10 cellular contexts compared by ENCODE assay signal in genomic region chr12:102965281-102966155, GRCh38.
DNase-seq lines count a peak whose midpoint lies in the region.
"Had no signal": no experiment of that assay in that cellular context is flagged by ENCODE, and none has a peak within 500 bp of the region (broad histone marks: within the 10 kb centered on the region; RNA-seq: fewer than 3 reads in every experiment).

No MANE protein-coding gene starts in this region.

- in situ Hi-C loops in KBM-7 (cut with MboI; ENCODE audit: low pct_unique_long_range_greater_than_20kb, low sequenced_read_pairs), result no loop called here

- DNase-seq in DMS 273 (lab: John Stamatoyannopoulos, UW; ENCODE audit: unreplicated experiment) (peak; percentile 11), DMS 273 treated with DMSO at 0.1 percent for 48 hours (lab: John Stamatoyannopoulos, UW) (no peak), caudate nucleus (lab: John Stamatoyannopoulos, UW) (peak in 43 of 61 donors; percentile 7 to 72 (median 41)), nucleus accumbens (lab: John Stamatoyannopoulos, UW) (peak in 38 of 56 donors; percentile 13 to 76 (median 32)), kidney glomerular epithelial cell (lab: John Stamatoyannopoulos, UW) (no peak), KBM-7 (no peak), ecto neural progenitor cell (ENCODE audit: low spot score) (no peak)
- DNase-seq: left cardiac atrium had no signal

- H3K4me1 ChIP-seq in HUES48 (ENCODE audit: control insufficient read depth, insufficient read depth, low read length), result peaks cover 34% of the 10 kb centered on the region

- no peak overlapping the region for H3K9ac ChIP-seq in HUES48 (ENCODE audit: low read depth, low read length)

- no peaks in the 10 kb centered on the region for H3K36me3 ChIP-seq in HUES48 (ENCODE audit: control insufficient read depth, insufficient read depth, low read length)

- H3K27ac ChIP-seq in HUES48 (ENCODE audit: low read depth, low read length), result no peak overlapping the region
- H3K27ac ChIP-seq in caudate nucleus (ENCODE audit: low read depth, low read length), result no peak overlapping the region
- H3K27ac ChIP-seq: 22Rv1 had no signal

- peak overlapping the region; percentile 50 for H3K4me3 ChIP-seq in HUES48 (ENCODE audit: low read depth, low read length)

- H3K27me3 ChIP-seq in HUES48 (ENCODE audit: control insufficient read depth, insufficient read depth, low read length), result peaks cover 97% of the 10 kb centered on the region

- H3K9me3 ChIP-seq in HUES48 (ENCODE audit: control insufficient read depth, insufficient read depth, low read length), result peaks cover 7% of the 10 kb centered on the region; the same call in 1 of the 2 replicates

Comparison
In these comparisons a context has a peak if more than half of its experiments do, and no peak if none do; other contexts are left out.
1. DNase-seq: peak in DMS 273 (single experiment), caudate nucleus (43 of 61) and nucleus accumbens (38 of 56); none in DMS 273 treated with DMSO at 0.1 percent for 48 hours (single experiment), kidney glomerular epithelial cell (single experiment), KBM-7 (single experiment) and ecto neural progenitor cell (single experiment).